27 cellular contexts compared by ENCODE assay signal in genomic region chr1:18158731-18159130, GRCh38. TPM values are rescaled to one million over a fixed set of nuclear protein-coding genes. Genes with fewer than 3 reads are reported as not detected.
DNase-seq lines count a peak whose midpoint lies in the region; ATAC-seq, FAIRE-seq and TF ChIP-seq lines count a peak whose summit lies in the region.
"Had no signal": no experiment of that assay in that cellular context is flagged by ENCODE, and none has a peak within 500 bp of the region (broad histone marks: within the 10 kb centered on the region; RNA-seq: fewer than 3 reads in every experiment).

No MANE protein-coding gene starts in this region.

- peak overlapping the region; percentile 72 for H2AK5ac ChIP-seq in neuronal stem cell (ENCODE audit: low read depth, low read length)

- no peaks in the 10 kb centered on the region for H3K36me3 Mint-ChIP-seq in dendritic cell treated with granulocyte-macrophage colony-stimulating factor and Interleukin-4, amounts not matched to agents 40 ng/mL and 50 ng/mL, for 4 days (ENCODE audit: low read depth)
- H3K36me3 Mint-ChIP-seq in type B pancreatic cell, result no peaks in the 10 kb centered on the region
- H3K36me3 Mint-ChIP-seq: CD14-positive monocyte; CD4-positive, alpha-beta memory T cell; CD4-positive, CD25-positive, alpha-beta regulatory T cell; CD8-positive, alpha-beta memory T cell had no signal

- no peaks in the 10 kb centered on the region for H3K36me3 ChIP-seq in K562 (ENCODE audit: control insufficient read depth, insufficient read depth, low read length)
- no peaks in the 10 kb centered on the region for H3K36me3 ChIP-seq in neuronal stem cell (replicated peaks in 1 of 2; ENCODE audit: control insufficient read depth in 2 of 2, insufficient read depth in 2 of 2, low read length in 2 of 2)
- H3K36me3 ChIP-seq in MM.1S (replicated peaks; ENCODE audit: insufficient read depth, low read length), result no peaks in the 10 kb centered on the region
- H3K36me3 ChIP-seq in vagina, result no peaks in the 10 kb centered on the region
- H3K36me3 ChIP-seq: BE2C, BLaER1 had no signal

- no peak overlapping the region for H3K23ac ChIP-seq in neuronal stem cell (ENCODE audit: low read depth, low read length, poor library complexity)

- BruUV-seq in K562 (replicated peaks; lab: Mats Ljungman, UMichigan), result no TSS peak

- TF ChIP-seq CTCF in K562 (IDR thresholded peaks at IDR 0.05 in 2 of 3, conservative IDR thresholded peaks at IDR 0.05 in 1 of 3; ENCODE audit: insufficient read depth in 2 of 3, low read depth in 1 of 3, low read length in 3 of 3), result no peak
- no peak for TF ChIP-seq CTCF in type B pancreatic cell (conservative IDR thresholded peaks at IDR 0.05)
- no peak for TF ChIP-seq CTCF in MM.1S (IDR thresholded peaks at IDR 0.05; ENCODE audit: low read length)
- TF ChIP-seq CTCF in vagina (IDR thresholded peaks at IDR 0.05), result no peak

- H3K9me3 Mint-ChIP-seq in dendritic cell treated with granulocyte-macrophage colony-stimulating factor and Interleukin-4, amounts not matched to agents 40 ng/mL and 50 ng/mL, for 4 days, result no peaks in the 10 kb centered on the region
- H3K9me3 Mint-ChIP-seq in type B pancreatic cell, result no peaks in the 10 kb centered on the region
- H3K9me3 Mint-ChIP-seq: CD4-positive, CD25-positive, alpha-beta regulatory T cell; CD8-positive, alpha-beta memory T cell had no signal

- H3K4ac ChIP-seq in neuronal stem cell (ENCODE audit: low read length), result no peak overlapping the region

- no peak for TF ChIP-seq EP300 in K562 (IDR thresholded peaks at IDR 0.05; ENCODE audit: low read length)

- TF ChIP-seq POLR2A in K562 (conservative IDR thresholded peaks at IDR 0.05) (no peak), vagina (IDR thresholded peaks at IDR 0.05) (no peak)

- no peak overlapping the region for H2BK120ac ChIP-seq in neuronal stem cell (ENCODE audit: low read depth, low read length)

- H2BK5ac ChIP-seq in neuronal stem cell (ENCODE audit: low read length), result no peak overlapping the region

- intact Hi-C loops in K562 (cut with micrococcal nuclease) (no loop called here), vagina (cut with DNase I) (no loop called here), posterior vena cava (cut with DNase I) (no loop called here)
- intact Hi-C loops in dendritic cell treated with granulocyte-macrophage colony-stimulating factor and Interleukin-4, amounts not matched to agents 40 ng/mL and 50 ng/mL, for 4 days (cut with micrococcal nuclease), result no loop called here

- H3K4me3 Mint-ChIP-seq in dendritic cell treated with granulocyte-macrophage colony-stimulating factor and Interleukin-4, amounts not matched to agents 40 ng/mL and 50 ng/mL, for 4 days, result no peak overlapping the region
- no peak overlapping the region for H3K4me3 Mint-ChIP-seq in type B pancreatic cell
- H3K4me3 Mint-ChIP-seq: CD14-positive monocyte; CD4-positive, alpha-beta memory T cell; CD4-positive, CD25-positive, alpha-beta regulatory T cell; CD8-positive, alpha-beta memory T cell had no signal

- peak overlapping the region; percentile 82 for H3K27ac Mint-ChIP-seq in dendritic cell treated with granulocyte-macrophage colony-stimulating factor and Interleukin-4, amounts not matched to agents 40 ng/mL and 50 ng/mL, for 4 days
- peak overlapping the region; percentile 23 for H3K27ac Mint-ChIP-seq in type B pancreatic cell
- H3K27ac Mint-ChIP-seq: CD14-positive monocyte; CD4-positive, alpha-beta memory T cell; CD8-positive, alpha-beta memory T cell had no signal

- no peak overlapping the region for H3K14ac ChIP-seq in neuronal stem cell (ENCODE audit: low read length)

- no peak overlapping the region for H4K8ac ChIP-seq in neuronal stem cell (ENCODE audit: low read depth, low read length)

- no peaks in the 10 kb centered on the region for H3K79me2 ChIP-seq in K562 (ENCODE audit: control insufficient read depth, insufficient read depth, low read length)
- no peaks in the 10 kb centered on the region for H3K79me2 ChIP-seq in MM.1S (ENCODE audit: low read length)

- DNase-seq in K562 (ENCODE audit: extremely low read depth in 1 of 4, low spot score in 3 of 4), result no peak
- no peak for DNase-seq in neuronal stem cell (ENCODE audit: low spot score)
- no peak for DNase-seq in type B pancreatic cell (ENCODE audit: extremely low spot score, unreplicated experiment)
- no peak for DNase-seq in MM.1S
- DNase-seq in vagina (ENCODE audit: extremely low spot score in 2 of 2), result no peak
- no peak for DNase-seq in posterior vena cava (ENCODE audit: low spot score)
- DNase-seq: 8988T; ACHN; BE2C; C1 segment of cervical spinal cord; Calu3; CD4-positive, alpha-beta memory T cell; CD4-positive, CD25-positive, alpha-beta regulatory T cell; CD8-positive, alpha-beta memory T cell; COR-L47; DMS79 treated with DMSO at 0.1 percent for 48 hours; GF-D8 had no signal

- H3K9me2 ChIP-seq in MM.1S (replicated peaks; ENCODE audit: insufficient read depth, low read length), result no peaks in the 10 kb centered on the region

- H3K4me1 ChIP-seq in K562 (replicated peaks in 1 of 2; ENCODE audit: control insufficient read depth in 2 of 2, insufficient read depth in 2 of 2, low read length in 2 of 2) (no peaks in the 10 kb centered on the region), neuronal stem cell (ENCODE audit: control insufficient read depth in 2 of 2, insufficient read depth in 1 of 2, low read depth in 1 of 2, low read length in 2 of 2) (peaks cover 0 to 4% of the 10 kb centered on the region in 2 donors), MM.1S (ENCODE audit: low read length) (no peaks in the 10 kb centered on the region), vagina (no peaks in the 10 kb centered on the region)
- H3K4me1 ChIP-seq: BE2C, BLaER1 had no signal

- H3F3A ChIP-seq in MM.1S (ENCODE audit: insufficient read depth, low read length), result no peaks in the 10 kb centered on the region

- H3K4me3 ChIP-seq in K562, result no peak overlapping the region
- H3K4me3 ChIP-seq in neuronal stem cell (ENCODE audit: low read length in 2 of 2), result no peak overlapping the region
- no peak overlapping the region for H3K4me3 ChIP-seq in MM.1S (ENCODE audit: low read length)
- no peak overlapping the region for H3K4me3 ChIP-seq in vagina
- H3K4me3 ChIP-seq: BLaER1 had no signal

- no peak overlapping the region for H2BK15ac ChIP-seq in neuronal stem cell (ENCODE audit: low read length)

- H4K91ac ChIP-seq in neuronal stem cell (ENCODE audit: low read depth, low read length, poor library complexity), result no peak overlapping the region

- no peak overlapping the region for H2AFZ ChIP-seq in K562 (ENCODE audit: low read depth, low read length)
- no peak overlapping the region for H2AFZ ChIP-seq in neuronal stem cell (ENCODE audit: low read length)
- H2AFZ ChIP-seq in MM.1S (ENCODE audit: low read length), result no peak overlapping the region

- H3K27ac ChIP-seq in K562 (ENCODE audit: extremely low read depth, low read depth, low read length), result no peak overlapping the region
- H3K27ac ChIP-seq in neuronal stem cell (replicated peaks; ENCODE audit: low read length), result no peak overlapping the region
- no peak overlapping the region for H3K27ac ChIP-seq in MM.1S (ENCODE audit: low read length)
- H3K27ac ChIP-seq in vagina, result no peak overlapping the region
- H3K27ac ChIP-seq: BLaER1 had no signal

- peaks cover 34% of the 10 kb centered on the region for H3K4me1 Mint-ChIP-seq in dendritic cell treated with granulocyte-macrophage colony-stimulating factor and Interleukin-4, amounts not matched to agents 40 ng/mL and 50 ng/mL, for 4 days (ENCODE audit: low read depth)
- peaks cover 6% of the 10 kb centered on the region for H3K4me1 Mint-ChIP-seq in type B pancreatic cell (ENCODE audit: unreplicated experiment)
- H3K4me1 Mint-ChIP-seq: CD4-positive, alpha-beta memory T cell; CD4-positive, CD25-positive, alpha-beta regulatory T cell; CD8-positive, alpha-beta memory T cell had no signal

- peaks cover 6 to 33% of the 10 kb centered on the region in 2 experiments; a peak in 3 of 5 replicates for H3K27me3 ChIP-seq in K562 (ENCODE audit: control insufficient read depth in 2 of 2, insufficient read depth in 2 of 2, low read length in 2 of 2)
- H3K27me3 ChIP-seq in neuronal stem cell (ENCODE audit: control insufficient read depth in 3 of 3, insufficient read depth in 3 of 3, low read depth in 1 of 3, low read length in 3 of 3), result peaks cover 0 to 6% (median 0%) of the 10 kb centered on the region in 3 experiments
- peaks cover 95% of the 10 kb centered on the region for H3K27me3 ChIP-seq in MM.1S (replicated peaks; ENCODE audit: insufficient read depth, low read length)
- H3K27me3 ChIP-seq in vagina, result no peaks in the 10 kb centered on the region
- H3K27me3 ChIP-seq: BE2C, BLaER1 had no signal

- peak overlapping the region; percentile 54 for H3K18ac ChIP-seq in neuronal stem cell (ENCODE audit: low read length)

- peaks cover 34% of the 10 kb centered on the region for H3K27me3 Mint-ChIP-seq in dendritic cell treated with granulocyte-macrophage colony-stimulating factor and Interleukin-4, amounts not matched to agents 40 ng/mL and 50 ng/mL, for 4 days
- H3K27me3 Mint-ChIP-seq in type B pancreatic cell, result peaks cover 30% of the 10 kb centered on the region
- H3K27me3 Mint-ChIP-seq: CD4-positive, CD25-positive, alpha-beta regulatory T cell had no signal

- no peak for TF ChIP-seq RAD21 in K562 (CRISPR knock-in tag; conservative IDR thresholded peaks at IDR 0.05 in 1 of 2, IDR thresholded peaks at IDR 0.05 in 1 of 2)

- FAIRE-seq in K562 (lab: Jason Lieb, UNC), result no peak
- FAIRE-seq: A204.1, D721Med, G401.6, GM12891, GM19239 had no signal

- WGBS in K562 (ENCODE audit: insufficient coverage, low coverage, missing lambda C conversion rate), result 2% methylated on average over 5 of the region's 5 CpGs
- no CpG with 5 or more reads among the region's 5 CpGs for WGBS in neuronal stem cell (ENCODE audit: extremely low coverage in 2 of 2, insufficient read length in 2 of 2, insufficient replicate concordance in 1 of 2), 2 donors

- POLR2A ChIA-PET in K562 (lab: Yijun Ruan, JAX), result interaction anchor here (0.7 to 1.2 kb wide), 2 partner anchors 9 to 23 kb away, joined by 3 to 4 read pairs; no protein-coding TSS in a partner anchor

- H4K20me1 ChIP-seq in K562 (replicated peaks; ENCODE audit: control insufficient read depth, insufficient read depth, low read length) (0 out of 2 replicates have a peak, but pooled peaks cover 3% of the 10 kb centered on the region), MM.1S (ENCODE audit: insufficient read depth, low read length) (no peaks in the 10 kb centered on the region)
- H4K20me1 ChIP-seq: BLaER1 had no signal

- H3K9me3 ChIP-seq in K562 (replicated peaks; ENCODE audit: control insufficient read depth, insufficient read depth, low read depth, low read length) (no peaks in the 10 kb centered on the region), neuronal stem cell (replicated peaks in 1 of 2; ENCODE audit: control insufficient read depth in 2 of 2, insufficient read depth in 1 of 2, low read depth in 1 of 2, low read length in 2 of 2) (peaks cover 0 to 3% of the 10 kb centered on the region in 2 donors), MM.1S (replicated peaks; ENCODE audit: insufficient read depth, low read length) (no peaks in the 10 kb centered on the region), vagina (no peaks in the 10 kb centered on the region)
- H3K9me3 ChIP-seq: BE2C, BLaER1 had no signal

- H3K9ac ChIP-seq in K562 (ENCODE audit: insufficient read depth in 1 of 2, low read depth in 2 of 2, low read length in 2 of 2), result no peak overlapping the region
- H3K9ac ChIP-seq in neuronal stem cell (ENCODE audit: low read depth, low read length, poor library complexity), result no peak overlapping the region
- no peak overlapping the region for H3K9ac ChIP-seq in MM.1S (ENCODE audit: low read length)
- H3K9ac ChIP-seq: BLaER1 had no signal

- CTCF ChIA-PET in K562 (lab: Yijun Ruan, JAX; ENCODE audit: low intra/inter-chr PET ratio), result no interaction called here

- no peak overlapping the region for H3K4me2 ChIP-seq in K562 (ENCODE audit: insufficient read depth, low read length)
- H3K4me2 ChIP-seq in neuronal stem cell (ENCODE audit: insufficient read depth, low read length, poor library complexity, severe bottlenecking), result no peak overlapping the region
- H3K4me2 ChIP-seq in MM.1S (ENCODE audit: low read depth, low read length), result no peak overlapping the region
- H3K4me2 ChIP-seq: BLaER1 had no signal

- no peak overlapping the region for H2BK12ac ChIP-seq in neuronal stem cell (ENCODE audit: low read length)

- H3K9me1 ChIP-seq in K562 (ENCODE audit: control insufficient read depth, insufficient read depth, low read length), result no peaks in the 10 kb centered on the region

- in situ Hi-C loops in K562 (cut with MboI), result no loop called here

- no peak for ATAC-seq in K562
- no peak for ATAC-seq in HG03196 (IDR thresholded peaks at IDR 0.05; ENCODE audit: unreplicated experiment)

- H3K79me1 ChIP-seq in neuronal stem cell (ENCODE audit: low read depth, low read length), result no peaks in the 10 kb centered on the region

RNA-seq across cellular contexts. Expression of gene IGSF21, which starts 51.1 kb away (rescaled TPM):
- not detected in 2 replicates for total RNA-seq in K562 (2011; cell fraction: chromatin; rRNA removed; ENCODE audit: low replicate concordance)
- total RNA-seq in K562 (2011; cell fraction: nucleolus; rRNA removed), result not detected in 2 replicates
- total RNA-seq in K562 (2011; cell fraction: nucleoplasm; rRNA removed), result not detected in 2 replicates
- total RNA-seq in K562 (2014; rRNA removed) (not detected in 2 replicates), K562 (2014; rRNA removed; fragmentation: Illumina TruSeq; extraction: Trizol) (not detected in 2 replicates), K562 (2015; rRNA removed; fragmentation: Illumina TruSeq; extraction: Trizol) (not detected in 2 replicates), K562 (2021) (not detected in 2 replicates), type B pancreatic cell (ENCODE audit: low replicate concordance) (0.67 and 0.94 TPM in 2 replicates), vagina (3.2 TPM), posterior vena cava (1 to 10 TPM; 4.7 to 7.8 TPM)
- polyA plus RNA-seq in K562 (2011; rRNA removed) (not detected in 2 replicates), K562 (2014; fragmentation: Illumina TruSeq; extraction: Trizol) (not detected in 2 replicates), K562 (2014; fragmentation: Nextera tagmentation; extraction: Ambion mirVana) (not detected), K562 (2014; rRNA removed) (not detected in 2 replicates)
- not detected in 2 replicates for polyA plus RNA-seq in K562 (2011; cell fraction: cytosol; rRNA removed)
- not detected in 2 replicates for polyA plus RNA-seq in K562 (2011; cell fraction: nucleus; rRNA removed)
- not detected in 2 replicates for polyA plus RNA-seq in K562 (2012)
- not detected in 2 replicates for polyA minus RNA-seq in K562 (2011; rRNA and poly(A)+ RNA removed)
- not detected in 2 replicates for polyA minus RNA-seq in K562 (2011; cell fraction: cytosol; rRNA and poly(A)+ RNA removed)
- not detected in 2 replicates for polyA minus RNA-seq in K562 (2011; cell fraction: nucleus; rRNA and poly(A)+ RNA removed)
- 5.2 TPM for polyA plus RNA-seq in neuronal stem cell (2013, experiment 1 of 2)
- 5.5 TPM for polyA plus RNA-seq in neuronal stem cell (2013, experiment 2 of 2)
- total RNA-seq: Calu3; CD4-positive, alpha-beta memory T cell; CD4-positive, CD25-positive, alpha-beta regulatory T cell; CD8-positive, alpha-beta memory T cell had no signal
- polyA plus RNA-seq: AG04450; CD14-positive monocyte; CD4-positive, alpha-beta memory T cell; CD4-positive, CD25-positive, alpha-beta regulatory T cell; CD8-positive, alpha-beta memory T cell had no signal
